ENCODE assay signal across 18 cellular contexts in genomic region chr11:92845390-92846185, GRCh38.
DNase-seq lines count a peak whose midpoint lies in the region; ATAC-seq and TF ChIP-seq lines count a peak whose summit lies in the region.
"Had no signal": no experiment of that assay in that cellular context is flagged by ENCODE, and none has a peak within 500 bp of the region (broad histone marks: within the 10 kb centered on the region; RNA-seq: fewer than 3 reads in every experiment).

No MANE protein-coding gene starts in this region.

- ATAC-seq in HG03108 (IDR thresholded peaks at IDR 0.05; ENCODE audit: unreplicated experiment) = no peak
- ATAC-seq: lower lobe of right lung; natural killer cell treated with Interleukin-12 subunit alpha and Interleukin-12 subunit beta and Interleukin-15 and Interleukin-18, amount 100 ng/mL, for 72 hours had no signal

- H3K4me1 ChIP-seq in hepatocyte (ENCODE audit: insufficient read depth) (peaks cover 24% of the 10 kb centered on the region), transverse colon (peaks cover 2 to 54% (median 37%) of the 10 kb centered on the region in 4 donors)
- H3K4me1 ChIP-seq: adrenal gland, lower lobe of right lung had no signal

- H3K27ac ChIP-seq in hepatocyte (peak overlapping the region; percentile 23), transverse colon (peak overlapping the region in 3 of 4 donors; percentile 51 to 64 (median 64))
- H3K27ac ChIP-seq: 22Rv1, adrenal gland, lower lobe of right lung, SK-N-MC, suprapubic skin had no signal

- no peaks in the 10 kb centered on the region for H3K79me2 ChIP-seq in hepatocyte

- H3K4me2 ChIP-seq in hepatocyte = no peak overlapping the region

- intact Hi-C loops in transverse colon (cut with DNase I; ENCODE audit: low total_unique reads) = no loop called here

- no peak overlapping the region for H3K4me3 ChIP-seq in hepatocyte
- no peak overlapping the region for H3K4me3 ChIP-seq in transverse colon
- H3K4me3 ChIP-seq: adrenal gland, lower lobe of right lung, SK-N-MC, suprapubic skin had no signal

- H3K9me3 ChIP-seq in hepatocyte (ENCODE audit: low read depth) (no peaks in the 10 kb centered on the region), transverse colon (no peaks in the 10 kb centered on the region)
- H3K9me3 ChIP-seq: adrenal gland, lower lobe of right lung, suprapubic skin had no signal

- no peaks in the 10 kb centered on the region for H3K9me2 ChIP-seq in hepatocyte (replicated peaks; ENCODE audit: insufficient read depth)

- 58% methylated on average over 6 of the region's 6 CpGs for WGBS in hepatocyte (ENCODE audit: low lambda C conversion rate, missing lambda C conversion rate)
- WGBS in transverse colon (ENCODE audit: low coverage in 1 of 2), 2 donors = 57 to 66% methylated on average over 4 to 6 of the region's 6 CpGs

- TF ChIP-seq POLR2A in transverse colon (IDR thresholded peaks at IDR 0.05) = no peak

- H2AFZ ChIP-seq in hepatocyte = no peak overlapping the region

- H3K36me3 ChIP-seq in hepatocyte (replicated peaks; ENCODE audit: insufficient read depth, low read depth) = no peaks in the 10 kb centered on the region
- no peaks in the 10 kb centered on the region for H3K36me3 ChIP-seq in transverse colon
- H3K36me3 ChIP-seq: adrenal gland, lower lobe of right lung, suprapubic skin had no signal

- no peak for TF ChIP-seq CTCF in hepatocyte (IDR thresholded peaks at IDR 0.05; ENCODE audit: poor library complexity)
- TF ChIP-seq CTCF in transverse colon (IDR thresholded peaks at IDR 0.05) = no peak

- no peak for TF ChIP-seq EP300 in transverse colon (IDR thresholded peaks at IDR 0.05; ENCODE audit: low read depth)

- in situ Hi-C loops in transverse colon (cut with MboI; ENCODE audit: low pct_ligation_motif_present in 1 of 4, low pct_unique_long_range_greater_than_20kb in 1 of 4, low sequenced_read_pairs in 3 of 4) = no loop called here

- no peaks in the 10 kb centered on the region for H4K20me1 ChIP-seq in hepatocyte (ENCODE audit: insufficient read depth, poor library complexity, severe bottlenecking)

- H3K27me3 ChIP-seq in hepatocyte = no peaks in the 10 kb centered on the region
- no peaks in the 10 kb centered on the region for H3K27me3 ChIP-seq in transverse colon
- H3K27me3 ChIP-seq: adrenal gland, suprapubic skin had no signal

- peak; percentile 49 for DNase-seq in DMS79 treated with DMSO at 0.1 percent for 48 hours (lab: John Stamatoyannopoulos, UW)
- no peak for DNase-seq in DMS79 (lab: John Stamatoyannopoulos, UW)
- DNase-seq in NCI-H526 treated with DMSO at 0.1 percent for 48 hours (lab: John Stamatoyannopoulos, UW) = peak; percentile 65
- DNase-seq in hepatocyte (ENCODE audit: low spot score) = no peak
- DNase-seq in transverse colon = no peak
- no peak for DNase-seq in CD1c-positive myeloid dendritic cell (ENCODE audit: extremely low spot score)
- DNase-seq in HuH-7 (ENCODE audit: low spot score) = no peak
- DNase-seq: activated CD4-positive, alpha-beta memory T cell treated with anti-CD3 and anti-CD28 coated beads for 36 hours; activated T-cell treated with anti-CD3 and anti-CD28 coated beads, Interleukin-2, amount 50 U/mL, for 48 hours; adrenal gland; C1 segment of cervical spinal cord; lower lobe of right lung; NCI-H2081 treated with DMSO at 0.1 percent for 48 hours had no signal

Comparison
In these comparisons a context has a peak if more than half of its experiments do, and no peak if none do; other contexts are left out.
1. DNase-seq: peak in DMS79 treated with DMSO at 0.1 percent for 48 hours (single experiment) and NCI-H526 treated with DMSO at 0.1 percent for 48 hours (single experiment); none in DMS79 (single experiment), hepatocyte (single experiment), transverse colon (single experiment), CD1c-positive myeloid dendritic cell (single experiment) and HuH-7 (single experiment).